ENCODE assay signal across 1 cellular context in genomic region chr3:33440578-33441321, GRCh38.
TF ChIP-seq lines count a peak whose summit lies in the region.

No MANE protein-coding gene starts in this region.

TF ChIP-seq in K562, 482 proteins besides CTCF, POLR2A, EP300 and RAD21 (continued from another document and continues in another):
- TF ChIP-seq CLOCK (CRISPR knock-in tag; IDR thresholded peaks at IDR 0.05; ENCODE audit: borderline replicate concordance) (no peak), SMAD1 (IDR thresholded peaks at IDR 0.05; ENCODE audit: low read depth, low read length, partially characterized antibody) (peak; percentile 72), ZHX1 (conservative IDR thresholded peaks at IDR 0.05; ENCODE audit: low read length) (no peak; the same call in 1 of the 2 replicates), CEBPB (tag; IDR thresholded peaks at IDR 0.05) (no peak), KLF13 (tag; IDR thresholded peaks at IDR 0.05; ENCODE audit: borderline replicate concordance, low read depth) (0 out of 2 replicates have a peak, but pooled peaks have one; percentile 73), ATF7 (IDR thresholded peaks at IDR 0.05) (peak; percentile 88), PHB2 (IDR thresholded peaks at IDR 0.05; ENCODE audit: low read depth) (no peak), TAF9B (IDR thresholded peaks at IDR 0.05; ENCODE audit: partially characterized antibody) (peak; percentile 86), CHAMP1 (IDR thresholded peaks at IDR 0.05) (no peak), ZBTB33 (CRISPR knock-in tag; IDR thresholded peaks at IDR 0.05) (peak; percentile 40), PHB (CRISPR knock-in tag; IDR thresholded peaks at IDR 0.05) (0 out of 2 replicates have a peak, but pooled peaks have one; percentile 9), ESRRB (CRISPR knock-in tag; IDR thresholded peaks at IDR 0.05; ENCODE audit: borderline replicate concordance) (no peak), BRF1 (IDR thresholded peaks at IDR 0.05; ENCODE audit: borderline replicate concordance, extremely low read depth, insufficient read length) (no peak), MXD1 (CRISPR knock-in tag; IDR thresholded peaks at IDR 0.05; ENCODE audit: borderline replicate concordance, poor library complexity, severe bottlenecking) (no peak), GABPB1 (CRISPR knock-in tag; IDR thresholded peaks at IDR 0.05) (peak; percentile 91), CHD4 (IDR thresholded peaks at IDR 0.05; ENCODE audit: insufficient read depth, insufficient replicate concordance, low read depth, low read length, poor library complexity, severe bottlenecking) (no peak), GTF2E2 (tag; IDR thresholded peaks at IDR 0.05) (peak; percentile 95; the same call in 1 of the 2 replicates), ZNF778 (CRISPR knock-in tag; IDR thresholded peaks at IDR 0.05) (no peak), CBX3 (IDR thresholded peaks at IDR 0.05; ENCODE audit: borderline replicate concordance in 1 of 2, low read length in 2 of 2) (peak in 1 of 2 experiments; percentile 76; a peak in 2 of 3 replicates), STAT5B (CRISPR knock-in tag; IDR thresholded peaks at IDR 0.05) (no peak), ETV1 (tag; conservative IDR thresholded peaks at IDR 0.05; ENCODE audit: low read depth) (peak; percentile 51), GTF3C2 (IDR thresholded peaks at IDR 0.05; ENCODE audit: borderline replicate concordance, extremely low read depth, insufficient read length) (no peak), SMARCA4 (IDR thresholded peaks at IDR 0.05) (peak; percentile 55; the same call in 1 of the 2 replicates), ARID1B (IDR thresholded peaks at IDR 0.05) (no peak; the same call in 1 of the 2 replicates), CBX1 (IDR thresholded peaks at IDR 0.05; ENCODE audit: low read depth) (peak; percentile 93), ARID4B (CRISPR knock-in tag; IDR thresholded peaks at IDR 0.05) (peak; percentile 54; the same call in 1 of the 2 replicates), ZNF707 (CRISPR knock-in tag; conservative IDR thresholded peaks at IDR 0.05) (no peak), HMG20B (CRISPR knock-in tag; IDR thresholded peaks at IDR 0.05) (0 out of 2 replicates have a peak, but pooled peaks have one; percentile 30), POLR2H (tag; IDR thresholded peaks at IDR 0.05; ENCODE audit: low read depth) (peak; percentile 96), BDP1 (IDR thresholded peaks at IDR 0.05; ENCODE audit: insufficient read depth, insufficient read length) (no peak), ELF2 (CRISPR knock-in tag; IDR thresholded peaks at IDR 0.05) (0 out of 2 replicates have a peak, but pooled peaks have one; percentile 48), CREM (IDR thresholded peaks at IDR 0.05; ENCODE audit: low read depth) (peak; percentile 83), RBM15 (IDR thresholded peaks at IDR 0.05; ENCODE audit: insufficient read depth, low read length) (no peak), NCOA2 (IDR thresholded peaks at IDR 0.05; ENCODE audit: partially characterized antibody in 2 of 2) (no peak), FOXM1 (IDR thresholded peaks at IDR 0.05; ENCODE audit: low read depth) (peak; percentile 63; the same call in 1 of the 2 replicates), FOXM1 (CRISPR knock-in tag; IDR thresholded peaks at IDR 0.05; ENCODE audit: low read depth) (0 out of 2 replicates have a peak, but pooled peaks have one; percentile 55), CREB1 (IDR thresholded peaks at IDR 0.05) (peak; percentile 76), CREB1 (CRISPR knock-in tag; IDR thresholded peaks at IDR 0.05) (peak; percentile 71), SNIP1 (IDR thresholded peaks at IDR 0.05; ENCODE audit: low read depth) (no peak), XRCC5 (IDR thresholded peaks at IDR 0.05; ENCODE audit: low read depth, low read length) (no peak; the same call in 1 of the 2 replicates), FOXK1 (CRISPR knock-in tag; IDR thresholded peaks at IDR 0.05; ENCODE audit: borderline replicate concordance) (peak; percentile 83; the same call in 1 of the 2 replicates), JUN (IDR thresholded peaks at IDR 0.05; ENCODE audit: borderline replicate concordance, low read depth, low read length) (peak; percentile 62; the same call in 1 of the 2 replicates), JUN (CRISPR knock-in tag; IDR thresholded peaks at IDR 0.05; ENCODE audit: borderline replicate concordance) (no peak), CC2D1A (IDR thresholded peaks at IDR 0.05) (peak; percentile 49; the same call in 1 of the 2 replicates), NR2C2 (CRISPR knock-in tag; IDR thresholded peaks at IDR 0.05) (peak; percentile 56), NR2C2 (tag; IDR thresholded peaks at IDR 0.05) (peak; percentile 91), ATF1 (CRISPR knock-in tag; IDR thresholded peaks at IDR 0.05) (no peak), ATF1 (tag; IDR thresholded peaks at IDR 0.05) (peak; percentile 96), FOS (IDR thresholded peaks at IDR 0.05; ENCODE audit: extremely low read depth, insufficient read length) (peak; percentile 86)
